ENCODE assay signal across 21 cellular contexts in the genomic region with DNA sequence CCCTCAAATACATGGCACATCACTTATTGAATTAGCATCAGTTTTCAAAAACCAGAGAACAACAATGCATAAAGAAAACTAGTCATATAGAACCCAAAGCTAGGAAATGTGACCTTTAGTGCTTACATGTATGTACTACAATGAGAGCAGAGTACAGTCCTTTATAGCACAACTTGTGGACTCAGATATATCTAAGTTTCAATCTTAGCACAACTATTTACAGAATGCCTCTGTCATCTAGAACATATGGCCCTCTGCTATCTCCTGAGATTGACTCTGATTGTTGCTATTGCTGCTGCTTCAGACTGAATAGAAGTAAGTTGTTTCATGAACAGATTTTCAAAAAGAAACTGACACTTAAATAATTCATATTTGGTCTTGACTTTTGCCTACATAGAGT.
"Had no signal": no experiment of that assay in that cellular context is flagged by ENCODE, and none has a peak within 500 bp of the region (broad histone marks: within the 10 kb centered on the region; RNA-seq: fewer than 3 reads in every experiment).

No MANE protein-coding gene starts in this region.

- H3K4me3 ChIP-seq: left ventricle myocardium inferior, lung, ovary, right atrium auricular region, right lobe of liver, stomach, testis, thyroid gland, transverse colon, upper lobe of left lung, vagina had no signal

- H3K27ac ChIP-seq: left ventricle myocardium inferior, ovary, right atrium auricular region, right lobe of liver, stomach, testis, thyroid gland, transverse colon, upper lobe of left lung, vagina had no signal

- H3K36me3 ChIP-seq: left ventricle myocardium inferior, ovary, right atrium auricular region, right lobe of liver, stomach, thyroid gland, transverse colon, upper lobe of left lung, vagina had no signal

- DNase-seq: islet precursor cell; left ventricle myocardium inferior; mesendoderm; naive thymus-derived CD4-positive, alpha-beta T cell; ovary; right lobe of liver; stimulated activated CD4-positive, alpha-beta T cell treated with anti-CD3 and anti-CD28 coated beads, Interleukin-12 subunit alpha, Interleukin-12 subunit beta, amount 100 ng/mL, for 4 hours; stimulated activated CD4-positive, alpha-beta T cell treated with anti-CD3 and anti-CD28 coated beads, Interleukin-15, amount 100 ng/mL, for 24 hours; stimulated activated CD4-positive, alpha-beta T cell treated with anti-CD3 and anti-CD28 coated beads, Interleukin-2, amount 100 ng/mL, for 24 hours; stimulated activated CD4-positive, alpha-beta T cell treated with anti-CD3 and anti-CD28 coated beads, Interleukin-4, amount 100 ng/mL, for 1 hour; stimulated activated naive B cell treated with anti-CD40 and anti-IgM and Interleukin-4, amounts not matched to agents 10 μg/mL and 1 μg/mL and 100 μg/mL, for 72 hours; stimulated activated naive CD8-positive, alpha-beta T cell treated with anti-CD3 and anti-CD28 coated beads, Interleukin-15, Interleukin-2, amounts not matched to agents 100 U/mL and 50 U/mL, for 24 hours; stomach; testis; thyroid gland; transverse colon; upper lobe of left lung had no signal

- H3K27me3 ChIP-seq: ovary, right atrium auricular region, right lobe of liver, stomach, testis, thyroid gland, transverse colon, upper lobe of left lung, vagina had no signal

- ATAC-seq: naive thymus-derived CD4-positive, alpha-beta T cell; natural killer cell treated with Interleukin-12 subunit alpha and Interleukin-12 subunit beta and Interleukin-15 and Interleukin-18, amount 100 ng/mL, for 72 hours; right lobe of liver; stimulated activated naive B cell treated with anti-CD40 and anti-IgM and Interleukin-4, amounts not matched to agents 10 μg/mL and 1 μg/mL and 100 μg/mL, for 72 hours; stimulated activated naive CD8-positive, alpha-beta T cell treated with anti-CD3 and anti-CD28 coated beads, Interleukin-15, Interleukin-2, amounts not matched to agents 100 U/mL and 50 U/mL, for 24 hours had no signal

- H3K9me3 ChIP-seq: left ventricle myocardium inferior, ovary, right atrium auricular region, right lobe of liver, stomach, testis, thyroid gland, transverse colon, upper lobe of left lung, vagina had no signal

- H3K4me1 ChIP-seq: left ventricle myocardium inferior, right atrium auricular region, right lobe of liver, stomach, testis, thyroid gland, transverse colon, upper lobe of left lung, vagina had no signal
